Comparison of ENCODE assay signal across 34 cellular contexts in genomic region chr1:246989901-246990300, GRCh38. TPM values are rescaled to one million over a fixed set of nuclear protein-coding genes. Genes with fewer than 3 reads are reported as not detected.
"Had no signal": no experiment of that assay in that cellular context is flagged by ENCODE, and none has a peak within 500 bp of the region (broad histone marks: within the 10 kb centered on the region; RNA-seq: fewer than 3 reads in every experiment).

No MANE protein-coding gene starts in this region.

- H3K27me3 ChIP-seq: adrenal gland, body of pancreas, heart right ventricle, hepatocyte had no signal

- DNase-seq: activated CD4-positive, alpha-beta memory T cell treated with anti-CD3 and anti-CD28 coated beads for 36 hours; activated CD4-positive, alpha-beta T cell treated with anti-CD3 and anti-CD28 coated beads for 36 hours; activated CD4-positive, alpha-beta T cell treated with anti-CD3 and anti-CD28 coated beads, Interleukin-2, amount 10 ng/mL, durations not matched to agents 24 days and 14 days; activated CD4-positive, CD25-positive, alpha-beta regulatory T cell; activated CD4-positive, CD25-positive, alpha-beta regulatory T cell treated with anti-CD3 and anti-CD28 coated beads, Interleukin-2, amount 50 U/mL, for 72 hours; activated CD8-positive, alpha-beta memory T cell treated with anti-CD3 and anti-CD28 coated beads, Interleukin-2, amount 10 ng/mL, durations not matched to agents 7 days and 5 days; activated CD8-positive, alpha-beta memory T cell treated with anti-CD3 and anti-CD28 coated beads, Interleukin-2, amount 50 U/mL, for 4 hours; activated CD8-positive, alpha-beta T cell treated with anti-CD3 and anti-CD28 coated beads, Interleukin-2, amount 10 ng/mL, durations not matched to agents 7 days and 5 days; activated effector memory CD4-positive, alpha-beta T cell treated with Interleukin-2 at 50 U/mL for 16 hours; activated gamma-delta T cell treated with Interleukin-2 at 50 U/mL for 16 hours; activated naive CD4-positive, alpha-beta T cell treated with anti-CD3 and anti-CD28 coated beads, Interleukin-2, amount 50 U/mL, for 16 hours; activated naive CD4-positive, alpha-beta T cell treated with Interleukin-2 at 50 U/mL for 16 hours; activated T-cell treated with anti-CD3 and anti-CD28 coated beads, Interleukin-2, amount 50 U/mL, for 1 hour; adrenal gland; amygdala; aorta; body of pancreas; caudate nucleus; cortex of kidney; dermis blood vessel endothelial cell; effector CD4-positive, alpha-beta T cell; effector memory CD8-positive, alpha-beta T cell; foreskin fibroblast; glutamatergic neuron; heart right ventricle; T-helper 2 cell had no signal

- H3K4me2 ChIP-seq: hepatocyte had no signal

- FAIRE-seq: colon, endometrium, endothelial cell of umbilical vein, frontal cortex had no signal

- H3K4me3 Mint-ChIP-seq: activated CD4-positive, alpha-beta memory T cell treated with anti-CD3 and anti-CD28 coated beads for 36 hours; activated CD4-positive, alpha-beta T cell treated with anti-CD3 and anti-CD28 coated beads for 36 hours; activated CD4-positive, alpha-beta T cell treated with anti-CD3 and anti-CD28 coated beads, Interleukin-2, amount 10 ng/mL, durations not matched to agents 24 days and 14 days; activated CD8-positive, alpha-beta memory T cell treated with anti-CD3 and anti-CD28 coated beads, Interleukin-2, amount 10 ng/mL, durations not matched to agents 7 days and 5 days; activated CD8-positive, alpha-beta T cell treated with anti-CD3 and anti-CD28 coated beads, Interleukin-2, amount 10 ng/mL, durations not matched to agents 7 days and 5 days; activated naive CD8-positive, alpha-beta T cell; activated T-helper 17 cell treated with anti-CD3 and anti-CD28 coated beads, Interleukin-2, amount 50 U/mL, for 72 hours; effector memory CD8-positive, alpha-beta T cell had no signal

- H3K36me3 ChIP-seq: adrenal gland, heart right ventricle had no signal

- H3K27ac Mint-ChIP-seq: activated CD4-positive, alpha-beta memory T cell treated with anti-CD3 and anti-CD28 coated beads for 36 hours; activated CD4-positive, alpha-beta T cell treated with anti-CD3 and anti-CD28 coated beads for 36 hours; activated CD4-positive, alpha-beta T cell treated with anti-CD3 and anti-CD28 coated beads, Interleukin-2, amount 10 ng/mL, durations not matched to agents 24 days and 14 days; activated CD8-positive, alpha-beta memory T cell treated with anti-CD3 and anti-CD28 coated beads, Interleukin-2, amount 10 ng/mL, durations not matched to agents 7 days and 5 days; activated CD8-positive, alpha-beta T cell treated with anti-CD3 and anti-CD28 coated beads, Interleukin-2, amount 10 ng/mL, durations not matched to agents 7 days and 5 days; activated naive CD8-positive, alpha-beta T cell; activated T-helper 17 cell treated with anti-CD3 and anti-CD28 coated beads, Interleukin-2, amount 50 U/mL, for 72 hours; effector memory CD8-positive, alpha-beta T cell had no signal

- H3K4me3 ChIP-seq: adrenal gland, body of pancreas, heart right ventricle, hepatocyte had no signal

- H2AFZ ChIP-seq: hepatocyte had no signal

- H3K27ac ChIP-seq: adrenal gland, body of pancreas, epithelial cell of prostate, heart right ventricle, hepatocyte had no signal

- H3K27me3 Mint-ChIP-seq: activated CD4-positive, alpha-beta T cell treated with anti-CD3 and anti-CD28 coated beads for 36 hours; activated CD4-positive, alpha-beta T cell treated with anti-CD3 and anti-CD28 coated beads, Interleukin-2, amount 10 ng/mL, durations not matched to agents 24 days and 14 days; activated CD8-positive, alpha-beta memory T cell treated with anti-CD3 and anti-CD28 coated beads, Interleukin-2, amount 10 ng/mL, durations not matched to agents 7 days and 5 days; activated naive CD8-positive, alpha-beta T cell; effector memory CD8-positive, alpha-beta T cell had no signal

- H3K79me2 ChIP-seq: hepatocyte had no signal

- H3K4me1 ChIP-seq: adrenal gland, body of pancreas, heart right ventricle had no signal

- ATAC-seq: activated CD4-positive, alpha-beta T cell treated with anti-CD3 and anti-CD28 coated beads for 36 hours; activated CD8-positive, alpha-beta memory T cell treated with anti-CD3 and anti-CD28 coated beads, Interleukin-2, amount 10 ng/mL, durations not matched to agents 7 days and 5 days; activated CD8-positive, alpha-beta T cell treated with anti-CD3 and anti-CD28 coated beads, Interleukin-2, amount 10 ng/mL, durations not matched to agents 7 days and 5 days; activated T-helper 17 cell treated with anti-CD3 and anti-CD28 coated beads, Interleukin-2, amount 50 U/mL, for 72 hours; body of pancreas; effector memory CD8-positive, alpha-beta T cell; heart right ventricle had no signal

- H3K4me1 Mint-ChIP-seq: activated CD4-positive, alpha-beta T cell treated with anti-CD3 and anti-CD28 coated beads for 36 hours; activated CD4-positive, alpha-beta T cell treated with anti-CD3 and anti-CD28 coated beads, Interleukin-2, amount 10 ng/mL, durations not matched to agents 24 days and 14 days; activated CD8-positive, alpha-beta memory T cell treated with anti-CD3 and anti-CD28 coated beads, Interleukin-2, amount 10 ng/mL, durations not matched to agents 7 days and 5 days; activated T-helper 17 cell treated with anti-CD3 and anti-CD28 coated beads, Interleukin-2, amount 50 U/mL, for 72 hours had no signal

RNA-seq across cellular contexts. Expression of gene ZNF695, which starts 18.0 kb away (rescaled TPM):
- total RNA-seq: aorta, body of pancreas had no signal
- polyA plus RNA-seq: aorta had no signal
